In the genomic region with DNA sequence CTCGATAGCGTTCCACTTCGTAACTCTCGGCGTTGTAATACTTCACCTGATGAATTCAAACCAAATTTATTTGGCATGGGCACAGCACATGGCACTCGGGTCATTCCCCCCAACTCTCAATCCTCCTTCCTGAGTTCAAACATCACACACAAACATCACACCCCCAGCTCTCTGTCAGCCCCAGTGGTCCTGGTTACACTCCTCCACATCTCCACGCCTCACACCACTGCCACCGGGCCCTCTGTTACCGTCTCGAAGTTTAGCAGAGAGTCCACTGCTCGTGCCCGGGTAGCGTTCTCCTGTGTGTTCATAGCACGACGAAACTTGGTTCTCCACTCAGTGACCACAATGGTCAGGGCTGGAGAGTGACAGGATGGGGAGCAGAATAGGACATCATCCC, we compare ENCODE assay signal across 25 cellular contexts.
"Had no signal": no experiment of that assay in that cellular context is flagged by ENCODE, and none has a peak within 500 bp of the region (broad histone marks: within the 10 kb centered on the region; RNA-seq: fewer than 3 reads in every experiment).

No MANE protein-coding gene starts in this region.

- H2AFZ ChIP-seq: hepatocyte had no signal

- H3K4me3 ChIP-seq: hepatocyte, left ventricle myocardium inferior, pancreas, skin epidermis, stomach, suprapubic skin, tibial nerve, uterus had no signal

- H3K27ac Mint-ChIP-seq: activated CD8-positive, alpha-beta T cell treated with anti-CD3 and anti-CD28 coated beads for 36 hours had no signal

- H3K4me2 ChIP-seq: hepatocyte had no signal

- H3K27me3 Mint-ChIP-seq: activated CD8-positive, alpha-beta T cell treated with anti-CD3 and anti-CD28 coated beads for 36 hours had no signal

- H3K9me3 ChIP-seq: left ventricle myocardium inferior, neutrophil, pancreas, stomach, suprapubic skin, tibial nerve, uterus had no signal

- H3K36me3 Mint-ChIP-seq: natural killer cell had no signal

- H3K36me3 ChIP-seq: uterus had no signal

- DNase-seq: activated CD4-positive, alpha-beta T cell treated with anti-CD3 and anti-CD28 coated beads for 1 hour; activated CD8-positive, alpha-beta T cell treated with anti-CD3 and anti-CD28 coated beads for 36 hours; activated T-cell treated with anti-CD3 and anti-CD28 coated beads, Interleukin-2, amount 50 U/mL, for 1 hour; anterior cingulate cortex; brain microvascular endothelial cell; central memory CD4-positive, alpha-beta T cell; effector memory CD4-positive, alpha-beta T cell; foreskin melanocyte; glutamatergic neuron; kidney glomerular epithelial cell; left ventricle myocardium inferior; midbrain; natural killer cell; pancreas; right cardiac atrium; stimulated activated CD4-positive, alpha-beta T cell treated with anti-CD3 and anti-CD28 coated beads, Interleukin-1b, Interleukin-23, amount 100 ng/mL, for 48 hours; stomach; T-helper 1 cell; uterus had no signal

- H3K27me3 ChIP-seq: brain microvascular endothelial cell, hepatocyte, pancreas, stomach, suprapubic skin, tibial nerve, uterus had no signal

- H3K4me3 Mint-ChIP-seq: activated CD8-positive, alpha-beta T cell treated with anti-CD3 and anti-CD28 coated beads for 36 hours; natural killer cell had no signal

- H3K9me3 Mint-ChIP-seq: activated CD8-positive, alpha-beta T cell treated with anti-CD3 and anti-CD28 coated beads for 36 hours; natural killer cell had no signal

- FAIRE-seq: pancreas, TTC549 had no signal

- H3K27ac ChIP-seq: brain microvascular endothelial cell, hepatocyte, left ventricle myocardium inferior, neutrophil, pancreas, skin epidermis, stomach, suprapubic skin, tibial nerve, uterus had no signal
